18 cellular contexts compared by ENCODE assay signal in the genomic region with DNA sequence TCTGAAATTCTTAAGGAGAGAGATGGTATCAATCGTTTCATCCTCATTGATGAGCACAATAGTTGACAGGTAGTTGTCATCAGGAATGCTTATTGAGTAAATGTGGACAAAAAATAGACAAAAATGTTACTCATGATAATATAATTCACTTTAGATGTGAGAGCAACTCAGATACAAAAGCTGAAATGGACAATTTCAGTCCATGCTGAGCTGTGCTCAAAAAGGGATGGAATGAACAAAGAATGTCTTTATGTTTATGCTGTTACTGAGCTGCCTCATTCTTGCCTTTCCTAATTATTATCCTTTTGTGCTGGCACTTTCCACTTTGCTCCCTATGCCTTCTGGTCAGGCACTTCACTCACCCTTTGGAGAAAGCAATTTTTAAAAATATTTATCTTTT. TPM values are rescaled to one million over a fixed set of nuclear protein-coding genes. Genes with fewer than 3 reads are reported as not detected.
"Had no signal": no experiment of that assay in that cellular context is flagged by ENCODE, and none has a peak within 500 bp of the region (broad histone marks: within the 10 kb centered on the region; RNA-seq: fewer than 3 reads in every experiment).

No MANE protein-coding gene starts in this region.

- H3K4me3 Mint-ChIP-seq: dendritic cell treated with granulocyte-macrophage colony-stimulating factor and Interleukin-4, amounts not matched to agents 40 ng/mL and 50 ng/mL, for 4 days; natural killer cell; neural progenitor cell; stimulated activated naive B cell treated with anti-CD40 and anti-IgM and Interleukin-4, amounts not matched to agents 10 μg/mL and 1 μg/mL and 100 μg/mL, for 72 hours; stimulated activated naive CD8-positive, alpha-beta T cell treated with anti-CD3 and anti-CD28 coated beads, Interleukin-15, amount 100 ng/mL, for 72 hours; type B pancreatic cell had no signal

- DNase-seq: foreskin keratinocyte; head of caudate nucleus; kidney glomerular epithelial cell; mammary epithelial cell; natural killer cell; nucleus accumbens; ovary; psoas muscle; sigmoid colon; stimulated activated CD4-positive, alpha-beta T cell treated with anti-CD3 and anti-CD28 coated beads, Interleukin-2, amount 100 ng/mL, for 24 hours; stimulated activated CD4-positive, alpha-beta T cell treated with anti-CD3 and anti-CD28 coated beads, Interleukin-4, amount 100 ng/mL, for 4 hours; stimulated activated naive B cell treated with anti-CD40 and anti-IgM and Interleukin-4, amounts not matched to agents 10 μg/mL and 1 μg/mL and 100 μg/mL, for 72 hours; stimulated activated naive CD8-positive, alpha-beta T cell treated with anti-CD3 and anti-CD28 coated beads, Interleukin-15, amount 100 ng/mL, for 72 hours; thyroid gland; uterus had no signal

- H3K4me1 Mint-ChIP-seq: stimulated activated naive CD8-positive, alpha-beta T cell treated with anti-CD3 and anti-CD28 coated beads, Interleukin-15, amount 100 ng/mL, for 72 hours had no signal

- H3K27me3 Mint-ChIP-seq: dendritic cell treated with granulocyte-macrophage colony-stimulating factor and Interleukin-4, amounts not matched to agents 40 ng/mL and 50 ng/mL, for 4 days; stimulated activated naive B cell treated with anti-CD40 and anti-IgM and Interleukin-4, amounts not matched to agents 10 μg/mL and 1 μg/mL and 100 μg/mL, for 72 hours; stimulated activated naive CD8-positive, alpha-beta T cell treated with anti-CD3 and anti-CD28 coated beads, Interleukin-15, amount 100 ng/mL, for 72 hours; type B pancreatic cell had no signal

- H3K9me3 Mint-ChIP-seq: dendritic cell treated with granulocyte-macrophage colony-stimulating factor and Interleukin-4, amounts not matched to agents 40 ng/mL and 50 ng/mL, for 4 days; natural killer cell; stimulated activated naive CD8-positive, alpha-beta T cell treated with anti-CD3 and anti-CD28 coated beads, Interleukin-15, amount 100 ng/mL, for 72 hours; type B pancreatic cell had no signal

- H3K27ac Mint-ChIP-seq: dendritic cell treated with granulocyte-macrophage colony-stimulating factor and Interleukin-4, amounts not matched to agents 40 ng/mL and 50 ng/mL, for 4 days; natural killer cell; neural progenitor cell; stimulated activated naive B cell treated with anti-CD40 and anti-IgM and Interleukin-4, amounts not matched to agents 10 μg/mL and 1 μg/mL and 100 μg/mL, for 72 hours; stimulated activated naive CD8-positive, alpha-beta T cell treated with anti-CD3 and anti-CD28 coated beads, Interleukin-15, amount 100 ng/mL, for 72 hours; type B pancreatic cell had no signal

- H3K36me3 Mint-ChIP-seq: natural killer cell had no signal

RNA-seq across cellular contexts. Expression of gene JAKMIP2, which starts 49.5 kb away (rescaled TPM):
- polyA plus RNA-seq: foreskin keratinocyte had no signal
